Comparison of ENCODE assay signal across 13 cellular contexts in the genomic region with DNA sequence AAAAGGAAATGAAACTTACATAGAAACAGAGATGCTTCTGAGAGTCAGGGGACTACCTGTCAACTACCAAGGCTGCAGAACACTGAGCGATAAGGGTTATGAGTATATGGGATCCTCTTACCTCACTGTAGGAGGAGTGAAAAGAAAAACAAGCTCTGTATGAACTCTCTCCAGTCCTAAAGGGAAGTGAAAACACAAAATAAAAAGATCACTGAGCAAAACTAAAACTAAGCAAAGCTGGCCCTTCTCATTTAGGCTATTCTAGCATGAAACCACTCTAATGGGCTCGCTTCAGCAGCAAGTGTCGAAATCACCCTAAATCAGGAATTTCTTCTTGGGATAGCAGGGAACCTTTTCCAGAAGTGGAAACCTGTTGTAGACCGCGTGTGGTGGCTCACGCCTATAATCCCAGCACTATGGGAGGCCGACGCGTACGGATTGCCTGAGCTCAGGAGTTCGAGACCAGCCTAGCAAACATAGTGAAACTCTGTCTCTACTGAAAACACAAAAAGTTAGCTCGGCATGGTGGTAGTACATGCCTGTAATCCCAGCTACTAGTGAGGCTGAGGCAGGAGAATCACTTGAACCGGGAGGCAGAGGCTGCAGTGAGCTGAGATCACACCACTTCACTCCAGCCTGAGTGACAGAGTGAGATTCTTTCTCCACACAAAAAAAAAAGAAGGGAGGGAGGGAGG. TPM values are rescaled to one million over a fixed set of nuclear protein-coding genes. Genes with fewer than 3 reads are reported as not detected.
DNase-seq lines count a peak whose midpoint lies in the region; ATAC-seq and TF ChIP-seq lines count a peak whose summit lies in the region.
"Had no signal": no experiment of that assay in that cellular context is flagged by ENCODE, and none has a peak within 500 bp of the region (broad histone marks: within the 10 kb centered on the region; RNA-seq: fewer than 3 reads in every experiment).

No MANE protein-coding gene starts in this region.

- no peak overlapping the region for H3K4me3 ChIP-seq in lower lobe of right lung
- H3K4me3 ChIP-seq in brain microvascular endothelial cell (ENCODE audit: low read depth, low read length) = no peak overlapping the region
- H3K4me3 ChIP-seq in ovary = no peak overlapping the region

- no peak for TF ChIP-seq EP300 in ovary (IDR thresholded peaks at IDR 0.05)

- H3K9me3 ChIP-seq in lower lobe of right lung (no peaks in the 10 kb centered on the region), ovary (no peaks in the 10 kb centered on the region)
- H3K9me3 ChIP-seq: BE2C had no signal

- no peak overlapping the region for H3K27ac ChIP-seq in lower lobe of right lung
- H3K27ac ChIP-seq in brain microvascular endothelial cell = no peak overlapping the region
- no peak overlapping the region for H3K27ac ChIP-seq in ovary

- H3K4me1 ChIP-seq in lower lobe of right lung = no peaks in the 10 kb centered on the region
- no peaks in the 10 kb centered on the region for H3K4me1 ChIP-seq in ovary (ENCODE audit: insufficient read depth)
- H3K4me1 ChIP-seq: BE2C had no signal

- TF ChIP-seq CTCF in lower lobe of right lung (IDR thresholded peaks at IDR 0.05) (no peak), brain microvascular endothelial cell (IDR thresholded peaks at IDR 0.05; ENCODE audit: low read depth, low read length, missing control alignments) (no peak), ovary (IDR thresholded peaks at IDR 0.05) (no peak)

- H3K27me3 ChIP-seq in lower lobe of right lung (ENCODE audit: low read depth) (no peaks in the 10 kb centered on the region), brain microvascular endothelial cell (replicated peaks) (no peaks in the 10 kb centered on the region), ovary (no peaks in the 10 kb centered on the region)
- H3K27me3 ChIP-seq: BE2C had no signal

- no peak for TF ChIP-seq POLR2A in ovary (IDR thresholded peaks at IDR 0.05)

- in situ Hi-C loops in brain microvascular endothelial cell (cut with HindIII; ENCODE audit: low pct_ligation_motif_present, low sequenced_read_pairs) = no loop called here

- intact Hi-C loops in lower lobe of right lung (cut with DNase I) (no loop called here), ovary (cut with DNase I) (no loop called here)

- 93 to 98% (median 96%) methylated on average over 13 of the region's 13 CpGs for WGBS in ovary, 3 donors

- ATAC-seq in GM19043 (IDR thresholded peaks at IDR 0.05; ENCODE audit: low read depth, unreplicated experiment) (peak; percentile 92), HG02678 (IDR thresholded peaks at IDR 0.05; ENCODE audit: unreplicated experiment) (peak; percentile 98), HG03521 (IDR thresholded peaks at IDR 0.05; ENCODE audit: unreplicated experiment) (peak; percentile 96), lower lobe of right lung (no peak)

- peaks cover 97% of the 10 kb centered on the region for H3K36me3 ChIP-seq in lower lobe of right lung
- peaks cover 51% of the 10 kb centered on the region for H3K36me3 ChIP-seq in brain microvascular endothelial cell (replicated peaks)
- no peaks in the 10 kb centered on the region for H3K36me3 ChIP-seq in ovary

- DNase-seq in DMS53 treated with DMSO at 0.1 percent for 48 hours (lab: John Stamatoyannopoulos, UW; ENCODE audit: unreplicated experiment) (peak; percentile 11), lower lobe of right lung (no peak), NCI-H2227 treated with DMSO at 0.1 percent for 48 hours (lab: John Stamatoyannopoulos, UW) (no peak), brain microvascular endothelial cell (no peak), ovary (no peak)
- DNase-seq: BE2C, kidney glomerular epithelial cell had no signal

RNA-seq across cellular contexts. Expression of gene DCLRE1C, which starts 27.0 kb away (rescaled TPM):
- 13.6 TPM for total RNA-seq in lower lobe of right lung
- 10 to 100 TPM in 3 of 7 donors, 1 to 10 TPM in 4; 6.3 to 12.9 (median 8.8) TPM for total RNA-seq in ovary
- 10 to 100 TPM in 1 of 2 donors, 1 to 10 TPM in 1; 5.0 to 11.8 TPM for polyA plus RNA-seq in ovary

RNA-seq across cellular contexts. Expression of gene MEIG1, which starts 32.3 kb away (rescaled TPM):
- total RNA-seq in lower lobe of right lung (0.95 TPM), ovary (under 1 TPM in 1 of 7 donors, not detected in 6; 0.69 TPM)
- under 1 TPM in 1 of 2 donors, not detected in 1; 0.67 TPM for polyA plus RNA-seq in ovary
- total RNA-seq: endothelial cell of umbilical vein, H1, pulmonary artery endothelial cell had no signal
- polyA plus RNA-seq: H1 had no signal

RNA-seq across cellular contexts. Expression of gene SUV39H2, which starts 48.2 kb away (rescaled TPM):
- total RNA-seq in lower lobe of right lung = 4.3 TPM
- 10 to 100 TPM in 3 of 7 donors, 1 to 10 TPM in 4; 3.7 to 16.4 (median 9.0) TPM for total RNA-seq in ovary
- 1 to 10 TPM; 3.0 to 5.0 TPM for polyA plus RNA-seq in ovary

Comparison
In these comparisons a context has a peak if more than half of its experiments do, and no peak if none do; other contexts are left out.
1. ATAC-seq: peak in GM19043 (single experiment), HG02678 (single experiment) and HG03521 (single experiment); none in lower lobe of right lung (0 of 2).